18 cellular contexts compared by ENCODE assay signal in genomic region chr2:196230460-196230859, GRCh38. TPM values are rescaled to one million over a fixed set of nuclear protein-coding genes. Genes with fewer than 3 reads are reported as not detected.
DNase-seq lines count a peak whose midpoint lies in the region; FAIRE-seq and TF ChIP-seq lines count a peak whose summit lies in the region.
"Had no signal": no experiment of that assay in that cellular context is flagged by ENCODE, and none has a peak within 500 bp of the region (broad histone marks: within the 10 kb centered on the region; RNA-seq: fewer than 3 reads in every experiment).

No MANE protein-coding gene starts in this region.

- no peak for FAIRE-seq in GM12891 (lab: Jason Lieb, UNC)

- H3K4me3 Mint-ChIP-seq in CD4-positive, alpha-beta memory T cell = peak overlapping the region; percentile 64 to 85 (median 79)
- H3K4me3 Mint-ChIP-seq in activated T-helper 1 cell treated with anti-CD3 and anti-CD28 coated beads, Interleukin-12 subunit alpha, Interleukin-12 subunit beta, Interleukin-2, Interleukin-4 antibody, amounts not matched to agents 30 ng/mL and 10 ng/mL and 1 ng/mL, durations not matched to agents 14 hours and 24 hours and 36 hours = peak overlapping the region; percentile 74
- no peak overlapping the region for H3K4me3 Mint-ChIP-seq in Calu3 (ENCODE audit: low read depth, unreplicated experiment)
- H3K4me3 Mint-ChIP-seq: HFFc6, mesothelial cell of epicardium had no signal

- peak overlapping the region in 7 of 11 experiments; percentile 9 to 86 (median 69); a peak in 12 of 22 replicates for H3K4me2 ChIP-seq in BLaER1 treated with 17β-estradiol and CSF1 and Interleukin-3, amounts not matched to agents 10 nM and 100 nM

- no TSS peak for BruUV-seq in Calu3 (replicated peaks; lab: Mats Ljungman, UMichigan)

- peaks cover 0 to 3% of the 10 kb centered on the region in 2 donors for H3K36me3 Mint-ChIP-seq in CD4-positive, alpha-beta memory T cell
- peaks cover 7% of the 10 kb centered on the region for H3K36me3 Mint-ChIP-seq in activated T-helper 1 cell treated with anti-CD3 and anti-CD28 coated beads, Interleukin-12 subunit alpha, Interleukin-12 subunit beta, Interleukin-2, Interleukin-4 antibody, amounts not matched to agents 30 ng/mL and 10 ng/mL and 1 ng/mL, durations not matched to agents 14 hours and 24 hours and 36 hours (ENCODE audit: low read depth)
- peaks cover 8% of the 10 kb centered on the region for H3K36me3 Mint-ChIP-seq in Calu3 (ENCODE audit: insufficient read depth, unreplicated experiment)

- POLR2A ChIA-PET in CD4-positive, alpha-beta memory T cell (lab: Charles Lee; ENCODE audit: partially characterized antibody) = interaction anchor here (1.0 to 9.3 kb wide), 22 partner anchors 8 to 70 kb away, joined by 3 to 113 read pairs (median 6); partner anchors contain the start of gene STK17B

- peaks cover 70 to 100% (median 87%) of the 10 kb centered on the region in 10 experiments for H3K4me1 ChIP-seq in BLaER1 treated with 17β-estradiol and CSF1 and Interleukin-3, amounts not matched to agents 10 nM and 100 nM
- H3K4me1 ChIP-seq in CD4-positive, alpha-beta memory T cell (ENCODE audit: insufficient read depth, low read length) = peaks cover 100% of the 10 kb centered on the region
- H3K4me1 ChIP-seq in mucosa of rectum (ENCODE audit: control insufficient read depth in 2 of 2, insufficient read depth in 2 of 2, low read length in 2 of 2) = peaks cover 26 to 32% of the 10 kb centered on the region in 2 donors
- H3K4me1 ChIP-seq: right lobe of liver had no signal

- no peak for TF ChIP-seq POLR2A in GM12891 (IDR thresholded peaks at IDR 0.05; ENCODE audit: low read depth, low read length)

- H3K4me1 Mint-ChIP-seq in CD4-positive, alpha-beta memory T cell = peaks cover 59 to 97% (median 82%) of the 10 kb centered on the region in 4 donors
- peaks cover 89% of the 10 kb centered on the region for H3K4me1 Mint-ChIP-seq in activated T-helper 1 cell treated with anti-CD3 and anti-CD28 coated beads, Interleukin-12 subunit alpha, Interleukin-12 subunit beta, Interleukin-2, Interleukin-4 antibody, amounts not matched to agents 30 ng/mL and 10 ng/mL and 1 ng/mL, durations not matched to agents 14 hours and 24 hours and 36 hours (ENCODE audit: low read depth)
- peaks cover 18% of the 10 kb centered on the region for H3K4me1 Mint-ChIP-seq in Calu3 (ENCODE audit: low read depth, unreplicated experiment)

- no peak for DNase-seq in CD4-positive, alpha-beta memory T cell
- DNase-seq in activated T-helper 1 cell treated with anti-CD3 and anti-CD28 coated beads, Interleukin-12 subunit alpha, Interleukin-12 subunit beta, Interleukin-2, Interleukin-4 antibody, amounts not matched to agents 30 ng/mL and 10 ng/mL and 1 ng/mL, durations not matched to agents 14 hours and 24 hours and 36 hours (ENCODE audit: low spot score) = no peak
- DNase-seq in Calu3 (no peak), GM12891 (ENCODE audit: insufficient read length, low spot score) (no peak), hippocampal formation (lab: John Stamatoyannopoulos, UW) (no peak), OCI-M1 (lab: John Stamatoyannopoulos, UW) (no peak)
- DNase-seq: heart right ventricle, HFFc6, islet precursor cell, NCI-H2081, NCI-H526, occipital lobe, PC-3, right lobe of liver, thyroid gland had no signal

- H3K9me3 Mint-ChIP-seq in CD4-positive, alpha-beta memory T cell = no peaks in the 10 kb centered on the region
- H3K9me3 Mint-ChIP-seq in activated T-helper 1 cell treated with anti-CD3 and anti-CD28 coated beads, Interleukin-12 subunit alpha, Interleukin-12 subunit beta, Interleukin-2, Interleukin-4 antibody, amounts not matched to agents 30 ng/mL and 10 ng/mL and 1 ng/mL, durations not matched to agents 14 hours and 24 hours and 36 hours = no peaks in the 10 kb centered on the region
- H3K9me3 Mint-ChIP-seq in Calu3 (ENCODE audit: low read depth, unreplicated experiment) = no peaks in the 10 kb centered on the region
- H3K9me3 Mint-ChIP-seq: HFFc6, mesothelial cell of epicardium had no signal

- no peak overlapping the region; a peak in 2 of 22 replicates for H3K9ac ChIP-seq in BLaER1 treated with 17β-estradiol and CSF1 and Interleukin-3, amounts not matched to agents 10 nM and 100 nM
- H3K9ac ChIP-seq in mucosa of rectum (ENCODE audit: low read depth in 1 of 2, low read length in 2 of 2) = no peak overlapping the region

- peak overlapping the region; percentile 93 to 100 (median 98) for H3K27ac Mint-ChIP-seq in CD4-positive, alpha-beta memory T cell
- H3K27ac Mint-ChIP-seq in activated T-helper 1 cell treated with anti-CD3 and anti-CD28 coated beads, Interleukin-12 subunit alpha, Interleukin-12 subunit beta, Interleukin-2, Interleukin-4 antibody, amounts not matched to agents 30 ng/mL and 10 ng/mL and 1 ng/mL, durations not matched to agents 14 hours and 24 hours and 36 hours = peak overlapping the region; percentile 96
- no peak overlapping the region for H3K27ac Mint-ChIP-seq in Calu3 (ENCODE audit: unreplicated experiment)
- H3K27ac Mint-ChIP-seq: HFFc6, mesothelial cell of epicardium had no signal

- CTCF ChIA-PET in CD4-positive, alpha-beta memory T cell (lab: Charles Lee; ENCODE audit: partially characterized antibody) = interaction anchor here (1.1 to 6.3 kb wide), 13 partner anchors 9 to 162 kb away, joined by 3 to 35 read pairs (median 5); partner anchors contain the start of gene DNAH7
- CTCF ChIA-PET in Calu3 (lab: Charles Lee) = no interaction called here

- peak overlapping the region; percentile 2 to 100 (median 92); a peak in 20 of 22 replicates for H3K27ac ChIP-seq in BLaER1 treated with 17β-estradiol and CSF1 and Interleukin-3, amounts not matched to agents 10 nM and 100 nM
- H3K27ac ChIP-seq in CD4-positive, alpha-beta memory T cell (ENCODE audit: low read depth, low read length) = peak overlapping the region; percentile 69
- peak overlapping the region; percentile 46 to 62 for H3K27ac ChIP-seq in mucosa of rectum (ENCODE audit: low read depth in 2 of 2, low read length in 2 of 2)
- H3K27ac ChIP-seq: right lobe of liver, thyroid gland had no signal

- H4K20me1 ChIP-seq in BLaER1 treated with 17β-estradiol and CSF1 and Interleukin-3, amounts not matched to agents 10 nM and 100 nM = no peaks in the 10 kb centered on the region

- no peaks in the 10 kb centered on the region for H3K36me3 ChIP-seq in BLaER1 treated with 17β-estradiol and CSF1 and Interleukin-3, amounts not matched to agents 10 nM and 100 nM
- H3K36me3 ChIP-seq in CD4-positive, alpha-beta memory T cell (ENCODE audit: insufficient read depth, low read length) = no peaks in the 10 kb centered on the region
- no peaks in the 10 kb centered on the region for H3K36me3 ChIP-seq in mucosa of rectum (ENCODE audit: control insufficient read depth in 2 of 2, insufficient read depth in 2 of 2, low read length in 2 of 2)
- H3K36me3 ChIP-seq: right lobe of liver, thyroid gland had no signal

- no peaks in the 10 kb centered on the region for H3K27me3 Mint-ChIP-seq in CD4-positive, alpha-beta memory T cell
- H3K27me3 Mint-ChIP-seq in activated T-helper 1 cell treated with anti-CD3 and anti-CD28 coated beads, Interleukin-12 subunit alpha, Interleukin-12 subunit beta, Interleukin-2, Interleukin-4 antibody, amounts not matched to agents 30 ng/mL and 10 ng/mL and 1 ng/mL, durations not matched to agents 14 hours and 24 hours and 36 hours (ENCODE audit: insufficient read depth) = no peaks in the 10 kb centered on the region
- no peaks in the 10 kb centered on the region for H3K27me3 Mint-ChIP-seq in Calu3 (ENCODE audit: unreplicated experiment)

- intact Hi-C loops in CD4-positive, alpha-beta memory T cell (cut with micrococcal nuclease) = no loop called here
- intact Hi-C loops in activated T-helper 1 cell treated with anti-CD3 and anti-CD28 coated beads, Interleukin-12 subunit alpha, Interleukin-12 subunit beta, Interleukin-2, Interleukin-4 antibody, amounts not matched to agents 30 ng/mL and 10 ng/mL and 1 ng/mL, durations not matched to agents 14 hours and 24 hours and 36 hours (cut with micrococcal nuclease) = no loop called here
- intact Hi-C loops in Calu3 (cut with micrococcal nuclease; ENCODE audit: unreplicated experiment) = loop anchor here (5.0 kb wide), 1 partner anchor 63 kb away; no protein-coding TSS in a partner anchor

- no peak for TF ChIP-seq CTCF in Calu3 (IDR thresholded peaks at IDR 0.05; ENCODE audit: unreplicated experiment)

- H3K27me3 ChIP-seq in BLaER1 treated with 17β-estradiol and CSF1 and Interleukin-3, amounts not matched to agents 10 nM and 100 nM = no peaks in the 10 kb centered on the region
- H3K27me3 ChIP-seq in CD4-positive, alpha-beta memory T cell (ENCODE audit: insufficient read depth, low read length) = no peaks in the 10 kb centered on the region
- H3K27me3 ChIP-seq in mucosa of rectum (ENCODE audit: control insufficient read depth in 2 of 2, insufficient read depth in 2 of 2, low read length in 2 of 2) = no peaks in the 10 kb centered on the region
- H3K27me3 ChIP-seq: heart right ventricle, right lobe of liver, thyroid gland had no signal

- H3K4me3 ChIP-seq in BLaER1 treated with 17β-estradiol and CSF1 and Interleukin-3, amounts not matched to agents 10 nM and 100 nM = no peak overlapping the region
- peak overlapping the region; percentile 20 to 43 for H3K4me3 ChIP-seq in CD4-positive, alpha-beta memory T cell (ENCODE audit: low read length in 2 of 2)
- no peak overlapping the region for H3K4me3 ChIP-seq in mucosa of rectum (ENCODE audit: low read length in 2 of 2)
- H3K4me3 ChIP-seq: heart right ventricle, right lobe of liver, thyroid gland had no signal

- H3K9me3 ChIP-seq in BLaER1 treated with 17β-estradiol and CSF1 and Interleukin-3, amounts not matched to agents 10 nM and 100 nM (replicated peaks in 1 of 11) = peaks cover 0 to 15% (median 3%) of the 10 kb centered on the region in 11 experiments; a peak in 8 of 22 replicates
- no peaks in the 10 kb centered on the region for H3K9me3 ChIP-seq in CD4-positive, alpha-beta memory T cell (ENCODE audit: control insufficient read depth in 1 of 2, low read length in 2 of 2)
- no peaks in the 10 kb centered on the region for H3K9me3 ChIP-seq in mucosa of rectum (ENCODE audit: control insufficient read depth in 2 of 2, low read length in 2 of 2)
- H3K9me3 ChIP-seq: heart right ventricle, right lobe of liver, thyroid gland had no signal

TF ChIP-seq in GM12891, 5 proteins besides CTCF, POLR2A, EP300 and RAD21:
- TF ChIP-seq PAX5 (IDR thresholded peaks at IDR 0.05; ENCODE audit: insufficient read depth, low read length, severe bottlenecking) (no peak), POU2F2 (IDR thresholded peaks at IDR 0.05; ENCODE audit: low read depth, low read length) (no peak), POLR2AphosphoS5 (IDR thresholded peaks at IDR 0.05; ENCODE audit: low read depth, low read length) (no peak), TAF1 (IDR thresholded peaks at IDR 0.05; ENCODE audit: low read depth, low read length) (no peak), SPI1 (IDR thresholded peaks at IDR 0.05; ENCODE audit: low read depth, low read length) (no peak)

RNA-seq across cellular contexts. Expression of gene STK17B, which starts 59.1 kb away (rescaled TPM):
- 100 to 1,000 TPM; 234 to 243 TPM for total RNA-seq in CD4-positive, alpha-beta memory T cell
- 10 to 100 TPM; 79.7 to 93.1 TPM for polyA plus RNA-seq in CD4-positive, alpha-beta memory T cell
- 148 and 164 TPM in 2 replicates for total RNA-seq in activated T-helper 1 cell treated with anti-CD3 and anti-CD28 coated beads, Interleukin-12 subunit alpha, Interleukin-12 subunit beta, Interleukin-2, Interleukin-4 antibody, amounts not matched to agents 30 ng/mL and 10 ng/mL and 1 ng/mL, durations not matched to agents 14 hours and 24 hours and 36 hours
- total RNA-seq in Calu3 (2022) = 32.3 and 38.5 TPM in 2 replicates
- 14.6 TPM for polyA plus RNA-seq in GM12891 (2012; ENCODE audit: low read depth, missing spikeins)

Comparison
In these comparisons a context has a peak if more than half of its experiments do, and no peak if none do; other contexts are left out.
1. H3K4me3 ChIP-seq: peak in CD4-positive, alpha-beta memory T cell (2 of 2); none in BLaER1 treated with 17β-estradiol and CSF1 and Interleukin-3, amounts not matched to agents 10 nM and 100 nM (0 of 10) and mucosa of rectum (0 of 2).
2. Peak in every context shown above with its lines, with median percentiles within 50 percentile points of each other: H3K27ac ChIP-seq.